Comparison of ENCODE assay signal across 25 cellular contexts in genomic region chr21:41475714-41476405, GRCh38. TPM values are rescaled to one million over a fixed set of nuclear protein-coding genes. Genes with fewer than 3 reads are reported as not detected.
DNase-seq lines count a peak whose midpoint lies in the region; ATAC-seq, FAIRE-seq and TF ChIP-seq lines count a peak whose summit lies in the region.
"Had no signal": no experiment of that assay in that cellular context is flagged by ENCODE, and none has a peak within 500 bp of the region (broad histone marks: within the 10 kb centered on the region; RNA-seq: fewer than 3 reads in every experiment).

No MANE protein-coding gene starts in this region.

- FAIRE-seq in H1 (lab: Jason Lieb, UNC) = no peak
- FAIRE-seq: H54 had no signal

- H3K9ac ChIP-seq in H1 (replicated peaks in 1 of 4; ENCODE audit: extremely low read depth in 1 of 4, low read depth in 3 of 4, low read length in 3 of 4) (no peak overlapping the region), colonic mucosa (ENCODE audit: low read depth in 2 of 2, low read length in 2 of 2) (no peak overlapping the region)
- H3K9ac ChIP-seq: KMS-11 had no signal

- H3K18ac ChIP-seq in H1 (ENCODE audit: extremely low read depth, low read length) = no peak overlapping the region

- peaks cover 26% of the 10 kb centered on the region for H3K27me3 Mint-ChIP-seq in MCF 10A (ENCODE audit: insufficient read depth, unreplicated experiment)

- no peak for TF ChIP-seq RAD21 in H1 (IDR thresholded peaks at IDR 0.05 in 1 of 2, conservative IDR thresholded peaks at IDR 0.05 in 1 of 2; ENCODE audit: low read depth in 2 of 2, low read length in 2 of 2)

- no peak overlapping the region for H3K4ac ChIP-seq in H1 (replicated peaks; ENCODE audit: insufficient read length, low read depth, low read length)

- intact Hi-C loops in breast epithelium (cut with DNase I; ENCODE audit: low total_unique reads) = no loop called here
- intact Hi-C loops in MCF 10A (cut with micrococcal nuclease) = no loop called here
- intact Hi-C loops in upper lobe of right lung (cut with DNase I) = no loop called here
- intact Hi-C loops in colonic mucosa (cut with DNase I) = no loop called here

- peak overlapping the region; percentile 39; the same call in 1 of the 2 replicates for H2BK12ac ChIP-seq in H1 (ENCODE audit: low read depth, low read length)

- H2BK120ac ChIP-seq in H1 (replicated peaks; ENCODE audit: low read depth, low read length) = no peak overlapping the region

- H3K9me3 ChIP-seq in breast epithelium (no peaks in the 10 kb centered on the region), H1 (ENCODE audit: insufficient read depth in 2 of 2, low read depth in 1 of 2, low read length in 1 of 2) (no peaks in the 10 kb centered on the region), upper lobe of right lung (no peaks in the 10 kb centered on the region), colonic mucosa (no peaks in the 10 kb centered on the region)
- H3K9me3 ChIP-seq: SJSA1 had no signal

- TF ChIP-seq POLR2A in breast epithelium (IDR thresholded peaks at IDR 0.05) (no peak), H1 (IDR thresholded peaks at IDR 0.05; ENCODE audit: control extremely low read depth in 1 of 2, low read depth in 2 of 2, low read length in 2 of 2) (no peak)

- no peak overlapping the region for H2BK5ac ChIP-seq in H1 (ENCODE audit: low read depth, low read length)

- H3K4me1 ChIP-seq in breast epithelium = peaks cover 0 to 17% of the 10 kb centered on the region in 2 donors
- peaks cover 17 to 39% (median 22%) of the 10 kb centered on the region in 4 experiments for H3K4me1 ChIP-seq in H1 (replicated peaks in 1 of 4; ENCODE audit: control insufficient read depth in 3 of 4, insufficient read depth in 4 of 4, low read length in 3 of 4)
- H3K4me1 ChIP-seq in upper lobe of right lung = peaks cover 17% of the 10 kb centered on the region
- H3K4me1 ChIP-seq in colonic mucosa = no peaks in the 10 kb centered on the region

- H3K27ac Mint-ChIP-seq in MCF 10A (ENCODE audit: low read depth, unreplicated experiment) = no peak overlapping the region
- H3K27ac Mint-ChIP-seq: CD8-positive, alpha-beta memory T cell had no signal

- H3K27ac ChIP-seq in breast epithelium (peak overlapping the region; percentile 52 to 58), VCaP (peak overlapping the region; percentile 19; the same call in 1 of the 2 replicates), H1 (ENCODE audit: low read depth, low read length) (no peak overlapping the region; the same call in 1 of the 2 replicates), upper lobe of right lung (no peak overlapping the region), colonic mucosa (no peak overlapping the region)
- H3K27ac ChIP-seq: C4-2B, KMS-11, SJSA1 had no signal

- POLR2A ChIA-PET in MCF 10A (lab: Yijun Ruan, JAX) = no interaction called here
- POLR2A ChIA-PET in H1 (lab: Charles Lee; ENCODE audit: partially characterized antibody) = interaction anchor here (1.1 to 1.5 kb wide), 2 partner anchors 10 to 32 kb away, joined by 3 to 4 read pairs; partner anchors contain the start of gene TMPRSS2

- H3K79me1 ChIP-seq in H1 (ENCODE audit: low read depth, low read length) = no peaks in the 10 kb centered on the region

- peaks cover 19% of the 10 kb centered on the region for H3K4me1 Mint-ChIP-seq in MCF 10A (ENCODE audit: insufficient read depth, unreplicated experiment)

- H3K4me3 ChIP-seq in breast epithelium (no peak overlapping the region), H1 (ENCODE audit: extremely low read depth in 1 of 4, insufficient read depth in 2 of 4, low read depth in 3 of 4, low read length in 4 of 4) (no peak overlapping the region), upper lobe of right lung (no peak overlapping the region), colonic mucosa (no peak overlapping the region)
- H3K4me3 ChIP-seq: SJSA1 had no signal

- peaks cover 6% of the 10 kb centered on the region for H3K36me3 Mint-ChIP-seq in MCF 10A (ENCODE audit: insufficient read depth, unreplicated experiment)
- H3K36me3 Mint-ChIP-seq: CD8-positive, alpha-beta memory T cell had no signal

- TF ChIP-seq CTCF in breast epithelium (IDR thresholded peaks at IDR 0.05) (no peak), MCF 10A (IDR thresholded peaks at IDR 0.05; ENCODE audit: unreplicated experiment) (no peak), VCaP (conservative IDR thresholded peaks at IDR 0.05) (no peak), H1 (IDR thresholded peaks at IDR 0.05; ENCODE audit: control extremely low read depth in 1 of 3, insufficient read depth in 1 of 3, low read depth in 1 of 3, low read length in 3 of 3) (no peak), upper lobe of right lung (IDR thresholded peaks at IDR 0.05) (no peak), colonic mucosa (IDR thresholded peaks at IDR 0.05) (no peak)

- H3K23me2 ChIP-seq in H1 (ENCODE audit: low read depth, low read length) = no peaks in the 10 kb centered on the region; the same call in 1 of the 2 replicates

- H4K20me1 ChIP-seq in H1 (replicated peaks in 1 of 2; ENCODE audit: control insufficient read depth in 1 of 2, insufficient read depth in 2 of 2, low read length in 2 of 2) = peaks cover 0 to 2% of the 10 kb centered on the region in 2 experiments

- H4K5ac ChIP-seq in H1 (ENCODE audit: insufficient read length, low read depth, low read length) = no peak overlapping the region

- no peak overlapping the region for H2AFZ ChIP-seq in H1 (ENCODE audit: low read length)

- H3K4me3 Mint-ChIP-seq in MCF 10A (ENCODE audit: unreplicated experiment) = no peak overlapping the region
- H3K4me3 Mint-ChIP-seq: CD8-positive, alpha-beta memory T cell had no signal

- H2BK20ac ChIP-seq in H1 (ENCODE audit: low read length) = peak overlapping the region; percentile 21; the same call in 1 of the 2 replicates

- H2AK5ac ChIP-seq in H1 (ENCODE audit: low read depth, low read length) = no peak overlapping the region

- H3K9me3 Mint-ChIP-seq in MCF 10A (ENCODE audit: unreplicated experiment) = no peaks in the 10 kb centered on the region
- H3K9me3 Mint-ChIP-seq: CD8-positive, alpha-beta memory T cell had no signal

- H2BK15ac ChIP-seq in H1 (ENCODE audit: low read length) = no peak overlapping the region

- BruUV-seq in MCF 10A (replicated peaks; lab: Mats Ljungman, UMichigan) = no TSS peak

- H4K91ac ChIP-seq in H1 (replicated peaks; ENCODE audit: insufficient read length, low read length) = peak overlapping the region; percentile 45

- ATAC-seq in upper lobe of right lung = no peak
- ATAC-seq: Right ventricle myocardium inferior had no signal

- H3K27me3 ChIP-seq in breast epithelium (no peaks in the 10 kb centered on the region), H1 (replicated peaks in 1 of 4; ENCODE audit: control insufficient read depth in 3 of 4, extremely low read depth in 1 of 4, insufficient read depth in 3 of 4, low read length in 3 of 4) (no peaks in the 10 kb centered on the region), upper lobe of right lung (peaks cover 9% of the 10 kb centered on the region), colonic mucosa (no peaks in the 10 kb centered on the region)
- H3K27me3 ChIP-seq: SJSA1 had no signal

- no peak overlapping the region for H3K56ac ChIP-seq in H1 (replicated peaks; ENCODE audit: insufficient read length, low read depth, low read length)

- H3K4me2 ChIP-seq in H1 (ENCODE audit: insufficient read depth in 1 of 2, low read depth in 2 of 2, low read length in 2 of 2) = no peak overlapping the region
- H3K4me2 ChIP-seq: KMS-11 had no signal

- CTCF ChIA-PET in MCF 10A (lab: Yijun Ruan, JAX) = interaction anchor here (1.1 kb wide), 1 partner anchor 192 kb away, joined by 5 read pairs; no protein-coding TSS in a partner anchor
- CTCF ChIA-PET in H1 (lab: Charles Lee; ENCODE audit: partially characterized antibody) = interaction anchor here (0.7 to 1.1 kb wide), 2 partner anchors 16 to 17 kb away, joined by 3 read pairs; no protein-coding TSS in a partner anchor

- H3K36me3 ChIP-seq in breast epithelium (no peaks in the 10 kb centered on the region), H1 (ENCODE audit: control insufficient read depth in 2 of 4, insufficient read depth in 4 of 4, low read length in 3 of 4) (peaks cover 0 to 9% (median 4%) of the 10 kb centered on the region in 4 experiments; a peak in 3 of 8 replicates), upper lobe of right lung (no peaks in the 10 kb centered on the region), colonic mucosa (peaks cover 19% of the 10 kb centered on the region)
- H3K36me3 ChIP-seq: SJSA1 had no signal

- WGBS in H1 (ENCODE audit: extremely low coverage in 1 of 2, insufficient coverage in 1 of 2, insufficient read length in 1 of 2, insufficient replicate concordance in 2 of 2, low coverage in 1 of 2, low lambda C conversion rate in 2 of 2, missing lambda C conversion rate in 1 of 2), 2 experiments = 87% methylated on average over 14 of the region's 15 CpGs; no CpG with 5 or more reads in 1 of the 2 experiments

- no peak overlapping the region for H3K23ac ChIP-seq in H1 (ENCODE audit: insufficient read length)

- no peaks in the 10 kb centered on the region for H3K79me2 ChIP-seq in H1 (ENCODE audit: control insufficient read depth in 1 of 2, insufficient read depth in 2 of 2, low read length in 2 of 2)

- no peak for DNase-seq in breast epithelium (ENCODE audit: low spot score in 2 of 2)
- no peak for DNase-seq in MCF 10A (ENCODE audit: unreplicated experiment)
- no peak for DNase-seq in H1 (ENCODE audit: low read depth in 1 of 2, low spot score in 2 of 2)
- DNase-seq in upper lobe of right lung = peak; percentile 62
- DNase-seq in DMS153 (lab: John Stamatoyannopoulos, UW) = no peak
- no peak for DNase-seq in C1 segment of cervical spinal cord (lab: John Stamatoyannopoulos, UW)
- DNase-seq in colonic mucosa = no peak
- DNase-seq: AML-193; CD8-positive, alpha-beta memory T cell; DMS79; NCI-H1105; NCI-H146; NCI-H2029; NCI-H345; NCI-H524; NCI-H82 had no signal

- TF ChIP-seq EP300 in H1 (IDR thresholded peaks at IDR 0.05; ENCODE audit: borderline replicate concordance in 1 of 2, low read depth in 2 of 2, low read length in 2 of 2) = no peak

- H3K14ac ChIP-seq in H1 (ENCODE audit: insufficient read length) = no peak overlapping the region

- H4K8ac ChIP-seq in H1 (ENCODE audit: extremely low read depth, insufficient read depth, low read length) = no peak overlapping the region

RNA-seq across cellular contexts. Expression of gene TMPRSS2, which starts 32.1 kb away (rescaled TPM):
- total RNA-seq in breast epithelium (10 to 100 TPM in 2 of 3 donors, not detected in 1; 32.1 to 56.6 TPM), MCF 10A (2022) (not detected in 2 replicates), upper lobe of right lung (83.6 TPM), colonic mucosa (100 to 1,000 TPM; 261 to 408 TPM)
- 9.2 and 13.2 TPM in 2 replicates for total RNA-seq in H1 (2021; fragmentation: NEBNext Ultra II Directional; extraction: Animal tissue kit (Norgen Biotek cat#: 25700))
- polyA plus RNA-seq in H1 (2011; rRNA removed) = 10.5 and 11.0 TPM in 2 replicates
- polyA plus RNA-seq in H1 (2011; cell fraction: cytosol; rRNA removed) = 10.5 TPM
- 11.6 TPM for polyA plus RNA-seq in H1 (2011; cell fraction: nucleus; rRNA removed)
- polyA plus RNA-seq in H1 (2012, experiment 1 of 2) = 10.1 to 11.1 TPM (median 10.6 TPM) in 4 replicates
- 4.4 TPM for polyA plus RNA-seq in H1 (2012, experiment 2 of 2)
- 4.3 TPM for polyA plus RNA-seq in H1 (2013, experiment 1 of 2)
- 3.7 TPM for polyA plus RNA-seq in H1 (2013, experiment 2 of 2)
- 11.0 and 12.8 TPM in 2 replicates for polyA minus RNA-seq in H1 (2011; rRNA and poly(A)+ RNA removed)
- polyA minus RNA-seq in H1 (2011; cell fraction: cytosol; rRNA and poly(A)+ RNA removed) = 4.9 TPM
- polyA minus RNA-seq in H1 (2011; cell fraction: nucleus; rRNA and poly(A)+ RNA removed) = 10.0 TPM
- total RNA-seq: A172; CD8-positive, alpha-beta memory T cell; HT1080; Right ventricle myocardium inferior; SJSA1 had no signal
- polyA plus RNA-seq: AG04450; CD8-positive, alpha-beta memory T cell had no signal

RNA-seq across cellular contexts. Expression of gene MX1, which starts 49.8 kb away (rescaled TPM):
- total RNA-seq in breast epithelium (10 to 100 TPM; 13.4 to 23.1 (median 21.8) TPM), MCF 10A (2022) (1.8 and 2.4 TPM in 2 replicates), upper lobe of right lung (142 TPM), colonic mucosa (10 to 100 TPM in 1 of 2 donors, 1 to 10 TPM in 1; 7.3 to 17.7 TPM)
- total RNA-seq in H1 (2021; fragmentation: NEBNext Ultra II Directional; extraction: Animal tissue kit (Norgen Biotek cat#: 25700)) = 3.1 and 3.8 TPM in 2 replicates
- 5.1 and 5.7 TPM in 2 replicates for polyA plus RNA-seq in H1 (2011; rRNA removed)
- 4.8 TPM for polyA plus RNA-seq in H1 (2011; cell fraction: cytosol; rRNA removed)
- 9.7 TPM for polyA plus RNA-seq in H1 (2011; cell fraction: nucleus; rRNA removed)
- polyA plus RNA-seq in H1 (2012, experiment 1 of 2) = 3.9 to 7.5 TPM (median 7.1 TPM) in 4 replicates
- polyA plus RNA-seq in H1 (2012, experiment 2 of 2) = 3.5 TPM
- polyA plus RNA-seq in H1 (2013, experiment 1 of 2) = 1.6 TPM
- 1.1 TPM for polyA plus RNA-seq in H1 (2013, experiment 2 of 2)
- 9.2 and 13.0 TPM in 2 replicates for polyA minus RNA-seq in H1 (2011; rRNA and poly(A)+ RNA removed)
- polyA minus RNA-seq in H1 (2011; cell fraction: cytosol; rRNA and poly(A)+ RNA removed) = 7.9 TPM
- polyA minus RNA-seq in H1 (2011; cell fraction: nucleus; rRNA and poly(A)+ RNA removed) = 13.8 TPM

Comparison
In these comparisons a context has a peak if more than half of its experiments do, and no peak if none do; other contexts are left out.
1. H3K27ac ChIP-seq: peak in breast epithelium (2 of 2) and VCaP (single experiment); none in H1 (single experiment), upper lobe of right lung (single experiment) and colonic mucosa (single experiment).